ENCODE assay signal across 1 cellular context in the genomic region with DNA sequence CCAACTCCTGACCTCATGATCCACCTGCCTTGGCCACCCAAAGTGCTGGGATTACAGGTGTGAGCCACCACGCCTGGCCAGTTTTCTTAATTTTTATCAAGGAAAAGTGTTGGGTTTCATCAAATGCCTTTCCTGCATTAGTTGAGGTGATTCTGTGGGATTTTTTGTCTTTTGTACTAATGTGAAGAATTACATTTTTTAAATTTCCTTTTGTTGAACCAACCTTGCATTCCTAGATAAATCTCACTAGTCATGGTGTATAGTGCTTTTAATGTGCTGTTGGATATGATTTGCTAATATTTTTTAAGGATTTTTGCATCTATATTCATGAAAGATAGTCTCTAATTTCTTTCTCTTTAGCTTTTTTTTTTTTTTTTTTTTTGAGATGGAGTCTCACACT.
TF ChIP-seq lines count a peak whose summit lies in the region.

No MANE protein-coding gene starts in this region.

TF ChIP-seq in K562, 482 proteins besides CTCF, POLR2A, EP300 and RAD21:
- TF ChIP-seq BACH1 (tag; IDR thresholded peaks at IDR 0.05) (no peak), ZNF324 (CRISPR knock-in tag; IDR thresholded peaks at IDR 0.05) (peak; percentile 94)
TF ChIP-seq in K562: peak in this region for 1.
